ENCODE assay signal across 8 cellular contexts in the genomic region with DNA sequence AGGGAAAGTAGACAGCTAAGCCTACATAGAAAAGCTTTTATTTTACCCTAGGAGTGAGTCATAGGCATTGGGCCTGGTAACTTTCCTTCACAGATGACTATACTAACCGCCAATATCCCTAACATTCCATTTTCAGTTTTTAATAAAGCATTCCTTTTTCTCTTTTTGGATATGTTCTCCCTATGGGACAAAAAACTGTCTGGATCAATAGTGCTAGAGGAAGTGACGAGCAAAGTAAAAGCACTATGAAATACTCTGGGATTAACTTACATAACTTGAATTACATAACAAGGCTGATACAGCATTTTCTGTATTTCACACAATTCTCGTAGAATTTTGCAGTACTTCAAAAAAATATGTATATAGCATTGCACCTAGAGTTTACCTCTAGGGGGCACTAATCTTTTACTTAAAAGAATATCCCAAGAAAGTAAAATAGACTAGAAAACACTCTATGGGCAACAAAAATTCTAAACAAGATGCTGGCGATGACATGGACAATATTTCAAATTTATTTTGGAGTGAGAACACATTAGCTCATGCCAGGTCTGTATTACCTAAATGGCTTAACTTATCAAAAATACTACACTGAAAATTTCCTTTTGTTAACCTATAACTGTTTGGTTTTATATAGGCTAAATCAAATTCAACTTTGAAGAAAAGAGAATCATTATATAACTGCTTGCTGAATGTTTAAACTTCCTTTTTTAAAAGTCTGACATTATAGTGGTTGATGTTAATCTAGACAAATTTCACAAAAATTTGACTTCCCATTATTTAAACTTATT.
A peak's percentile ranks its signal among the peaks of the same experiment; 100 is the strongest.
DNase-seq lines count a peak whose midpoint lies in the region; ATAC-seq and TF ChIP-seq lines count a peak whose summit lies in the region.

No MANE protein-coding gene starts in this region.

- TF ChIP-seq EP300 in Ishikawa (IDR thresholded peaks at IDR 0.05; ENCODE audit: borderline replicate concordance) (no peak), esophagus muscularis mucosa (IDR thresholded peaks at IDR 0.05) (no peak)

- intact Hi-C loops in esophagus muscularis mucosa (cut with DNase I) = loop anchor here (2.0 to 5.0 kb wide), 3 partner anchors 48 to 243 kb away; no protein-coding TSS in a partner anchor

- H3K36me3 ChIP-seq in RWPE2 (ENCODE audit: low read depth) (no peaks in the 10 kb centered on the region), esophagus muscularis mucosa (no peaks in the 10 kb centered on the region)

- DNase-seq in Daoy (ENCODE audit: low read depth) = peak; percentile 63
- DNase-seq in RWPE2 (ENCODE audit: low spot score) = no peak
- no peak for DNase-seq in esophagus muscularis mucosa (ENCODE audit: extremely low spot score)
- DNase-seq in omental fat pad (ENCODE audit: low spot score) = no peak
- no peak for DNase-seq in HuH-7.5 (ENCODE audit: low spot score)
- DNase-seq in activated CD8-positive, alpha-beta memory T cell treated with anti-CD3 and anti-CD28 coated beads, Interleukin-2, amount 50 U/mL, for 4 hours = no peak

- H3K9me3 ChIP-seq in RWPE2 (ENCODE audit: severe bottlenecking) (no peaks in the 10 kb centered on the region), esophagus muscularis mucosa (no peaks in the 10 kb centered on the region)

- TF ChIP-seq CTCF in RWPE2 (IDR thresholded peaks at IDR 0.05; ENCODE audit: poor library complexity, severe bottlenecking) = peak; percentile 83
- TF ChIP-seq CTCF in esophagus muscularis mucosa (IDR thresholded peaks at IDR 0.05) = peak; percentile 65 to 75 (median 71)
- TF ChIP-seq CTCF in omental fat pad (IDR thresholded peaks at IDR 0.05) = no peak

- 40% methylated on average over 4 of the region's 4 CpGs for WGBS in esophagus muscularis mucosa

- TF ChIP-seq POLR2A in esophagus muscularis mucosa (IDR thresholded peaks at IDR 0.05; ENCODE audit: low read depth) = no peak

- ATAC-seq in RWPE2 (ENCODE audit: low read depth) (peak; percentile 66), omental fat pad (ENCODE audit: low FRiP score) (peak; percentile 62), GM21360 (IDR thresholded peaks at IDR 0.05; ENCODE audit: unreplicated experiment) (no peak)

- H3K27me3 ChIP-seq in RWPE2 (ENCODE audit: insufficient read depth, poor library complexity, severe bottlenecking) = no peaks in the 10 kb centered on the region
- no peaks in the 10 kb centered on the region for H3K27me3 ChIP-seq in esophagus muscularis mucosa

- H3K4me3 ChIP-seq in RWPE2 (ENCODE audit: severe bottlenecking) = no peak overlapping the region
- no peak overlapping the region for H3K4me3 ChIP-seq in esophagus muscularis mucosa

- H3K4me1 ChIP-seq in RWPE2 (ENCODE audit: insufficient read depth, poor library complexity, severe bottlenecking) (peaks cover 37% of the 10 kb centered on the region), esophagus muscularis mucosa (peaks cover 23 to 45% (median 42%) of the 10 kb centered on the region in 4 donors)

- TF ChIP-seq RAD21 in Ishikawa (IDR thresholded peaks at IDR 0.05; ENCODE audit: low read depth) = peak; percentile 70

- H3K27ac ChIP-seq in RWPE2 (ENCODE audit: poor library complexity, severe bottlenecking) = peak overlapping the region; percentile 72
- H3K27ac ChIP-seq in esophagus muscularis mucosa (replicated peaks in 1 of 4) = peak overlapping the region in 3 of 4 donors; percentile 2 to 21 (median 15)

TF ChIP-seq in Ishikawa, 13 proteins besides CTCF, POLR2A, EP300 and RAD21:
- no peak for TF ChIP-seq TEAD4 (IDR thresholded peaks at IDR 0.05)
- no peak for TF ChIP-seq YY1 (IDR thresholded peaks at IDR 0.05; ENCODE audit: low read depth)
- no peak for TF ChIP-seq CEBPB (IDR thresholded peaks at IDR 0.05)
- TF ChIP-seq EGR1 (IDR thresholded peaks at IDR 0.05) = no peak
- no peak for TF ChIP-seq CREB1 (IDR thresholded peaks at IDR 0.05; ENCODE audit: low read depth)
- no peak for TF ChIP-seq ZBTB7A (IDR thresholded peaks at IDR 0.05; ENCODE audit: low read depth)
- TF ChIP-seq, protein P1, sequence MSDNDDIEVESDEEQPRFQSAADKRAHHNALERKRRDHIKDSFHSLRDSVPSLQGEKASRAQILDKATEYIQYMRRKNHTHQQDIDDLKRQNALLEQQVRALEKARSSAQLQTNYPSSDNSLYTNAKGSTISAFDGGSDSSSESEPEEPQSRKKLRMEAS (IDR thresholded peaks at IDR 0.05) = no peak

Comparison
In these comparisons a context has a peak if more than half of its experiments do, and no peak if none do; other contexts are left out.
1. CTCF ChIP-seq: peak in RWPE2 (single experiment) and esophagus muscularis mucosa (3 of 3); none in omental fat pad (0 of 3).